In the genomic region with DNA sequence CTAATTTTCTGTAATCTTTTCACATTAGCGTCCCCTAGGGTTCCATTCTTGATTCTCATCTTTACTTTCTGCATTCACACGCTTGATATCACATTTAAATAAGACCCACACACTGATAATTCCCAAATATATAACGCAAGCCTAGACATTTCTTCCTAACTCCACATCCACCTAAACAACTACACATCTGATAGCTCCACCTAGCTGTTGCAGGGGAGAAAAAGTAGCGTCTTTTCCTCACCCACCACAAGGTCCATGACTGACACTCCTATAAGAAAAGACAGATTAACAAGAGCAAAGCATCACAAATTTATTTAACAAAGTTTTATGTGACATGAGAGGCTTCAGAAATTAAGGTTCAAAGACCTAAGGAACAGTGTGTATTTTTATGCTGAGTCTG, we compare ENCODE assay signal across 14 cellular contexts.
DNase-seq lines count a peak whose midpoint lies in the region; ATAC-seq and TF ChIP-seq lines count a peak whose summit lies in the region.
"Had no signal": no experiment of that assay in that cellular context is flagged by ENCODE, and none has a peak within 500 bp of the region (broad histone marks: within the 10 kb centered on the region; RNA-seq: fewer than 3 reads in every experiment).

No MANE protein-coding gene starts in this region.

- H3K9me2 ChIP-seq in neural cell (ENCODE audit: insufficient read depth, low read length), result no peaks in the 10 kb centered on the region

- no peaks in the 10 kb centered on the region for H3K36me3 Mint-ChIP-seq in chondrocyte (ENCODE audit: low read depth)
- no peaks in the 10 kb centered on the region for H3K36me3 Mint-ChIP-seq in activated T-cell treated with anti-CD3 and anti-CD28 coated beads, Interleukin-2, amount 50 U/mL, for 24 hours (ENCODE audit: low read depth)

- no peak for ATAC-seq in DND-41 (ENCODE audit: insufficient read depth, low read depth)
- ATAC-seq in GM18517 (IDR thresholded peaks at IDR 0.05; ENCODE audit: unreplicated experiment), result no peak
- ATAC-seq: stimulated activated naive CD8-positive, alpha-beta T cell treated with anti-CD3 and anti-CD28 coated beads, Interleukin-15, Interleukin-2, amounts not matched to agents 100 U/mL and 50 U/mL, for 24 hours had no signal

- peaks cover 8% of the 10 kb centered on the region for H3K9me3 Mint-ChIP-seq in chondrocyte (ENCODE audit: low read depth)
- peaks cover 21% of the 10 kb centered on the region for H3K9me3 Mint-ChIP-seq in activated T-cell treated with anti-CD3 and anti-CD28 coated beads, Interleukin-2, amount 50 U/mL, for 24 hours

- no peaks in the 10 kb centered on the region for H3K4me1 Mint-ChIP-seq in chondrocyte (ENCODE audit: low read depth)
- no peaks in the 10 kb centered on the region for H3K4me1 Mint-ChIP-seq in activated T-cell treated with anti-CD3 and anti-CD28 coated beads, Interleukin-2, amount 50 U/mL, for 24 hours (ENCODE audit: low read depth)

- no peak overlapping the region for H3K4me3 Mint-ChIP-seq in chondrocyte (ENCODE audit: unreplicated experiment)
- no peak overlapping the region for H3K4me3 Mint-ChIP-seq in activated T-cell treated with anti-CD3 and anti-CD28 coated beads, Interleukin-2, amount 50 U/mL, for 24 hours

- DNase-seq in DND-41 (no peak), NCI-H526 treated with DMSO at 0.1 percent for 48 hours (lab: John Stamatoyannopoulos, UW) (peak; percentile 1), chondrocyte (ENCODE audit: low spot score) (no peak), G401 (ENCODE audit: low spot score) (no peak), DMS153 treated with DMSO at 0.1 percent for 48 hours (lab: John Stamatoyannopoulos, UW; ENCODE audit: unreplicated experiment) (no peak)
- DNase-seq in activated T-cell treated with anti-CD3 and anti-CD28 coated beads, Interleukin-2, amount 50 U/mL, for 24 hours, result no peak
- DNase-seq: activated T-cell treated with anti-CD3 and anti-CD28 coated beads, Interleukin-2, amount 50 U/mL, for 1 hour; KG1; NCI-H2227 treated with DMSO at 0.1 percent for 48 hours; SHP77; stimulated activated CD4-positive, alpha-beta T cell treated with anti-CD3 and anti-CD28 coated beads, Interleukin-2, amount 100 ng/mL, for 48 hours; stimulated activated naive CD8-positive, alpha-beta T cell treated with anti-CD3 and anti-CD28 coated beads, Interleukin-15, Interleukin-2, amounts not matched to agents 100 U/mL and 50 U/mL, for 24 hours had no signal

- H3K9ac ChIP-seq in DND-41 (ENCODE audit: low read depth, low read length) (no peak overlapping the region), neural cell (ENCODE audit: low read length) (no peak overlapping the region)

- H3K9me3 ChIP-seq in DND-41 (ENCODE audit: insufficient read depth, low read length, severe bottlenecking), result no peaks in the 10 kb centered on the region
- H3K9me3 ChIP-seq in neural cell (ENCODE audit: low read length), result no peaks in the 10 kb centered on the region

- in situ Hi-C loops in G401 (cut with HindIII; ENCODE audit: low sequenced_read_pairs), result no loop called here

- TF ChIP-seq RAD21 in neural cell (conservative IDR thresholded peaks at IDR 0.05), result no peak

- TF ChIP-seq EP300 in neural cell (conservative IDR thresholded peaks at IDR 0.05; ENCODE audit: poor library complexity, severe bottlenecking), result no peak

- no peaks in the 10 kb centered on the region for H4K20me1 ChIP-seq in DND-41 (ENCODE audit: insufficient read depth, low read length)
- H4K20me1 ChIP-seq in neural cell (ENCODE audit: insufficient read depth), result no peaks in the 10 kb centered on the region

- H3K27ac Mint-ChIP-seq in chondrocyte (ENCODE audit: unreplicated experiment), result no peak overlapping the region
- no peak overlapping the region for H3K27ac Mint-ChIP-seq in activated T-cell treated with anti-CD3 and anti-CD28 coated beads, Interleukin-2, amount 50 U/mL, for 24 hours

- no peaks in the 10 kb centered on the region for H3K36me3 ChIP-seq in DND-41 (ENCODE audit: insufficient read depth, low read length)
- H3K36me3 ChIP-seq in neural cell (ENCODE audit: insufficient read depth, low read length), result no peaks in the 10 kb centered on the region

- H3K79me2 ChIP-seq in DND-41 (ENCODE audit: insufficient read depth, low read length), result no peaks in the 10 kb centered on the region
- H3K79me2 ChIP-seq in neural cell (replicated peaks; ENCODE audit: insufficient read depth, low read length), result no peaks in the 10 kb centered on the region

- H3K27me3 Mint-ChIP-seq in chondrocyte (ENCODE audit: low read depth), result no peaks in the 10 kb centered on the region
- H3K27me3 Mint-ChIP-seq in activated T-cell treated with anti-CD3 and anti-CD28 coated beads, Interleukin-2, amount 50 U/mL, for 24 hours, result no peaks in the 10 kb centered on the region

- H3K27me3 ChIP-seq in DND-41 (ENCODE audit: insufficient read depth, low read length, poor library complexity), result no peaks in the 10 kb centered on the region
- no peaks in the 10 kb centered on the region for H3K27me3 ChIP-seq in neural cell (ENCODE audit: insufficient read depth, low read depth, low read length)

- no peak overlapping the region for H3K27ac ChIP-seq in DND-41 (ENCODE audit: low read length)
- H3K27ac ChIP-seq in neural cell (ENCODE audit: low read length), result no peak overlapping the region

- H2AFZ ChIP-seq in DND-41 (ENCODE audit: low read depth, low read length) (no peak overlapping the region), neural cell (ENCODE audit: low read depth, low read length) (no peak overlapping the region)

- H3K4me2 ChIP-seq in DND-41 (ENCODE audit: insufficient read depth, low read length), result no peak overlapping the region
- H3K4me2 ChIP-seq in neural cell (ENCODE audit: low read length), result no peak overlapping the region

- H3F3A ChIP-seq in neural cell (ENCODE audit: insufficient read depth, low read length, poor library complexity, severe bottlenecking), result no peaks in the 10 kb centered on the region

- no peak overlapping the region for H3K4me3 ChIP-seq in DND-41 (ENCODE audit: low read depth in 1 of 2, low read length in 2 of 2)
- no peak overlapping the region for H3K4me3 ChIP-seq in neural cell (ENCODE audit: low read length)

- no peaks in the 10 kb centered on the region for H3K4me1 ChIP-seq in DND-41 (ENCODE audit: insufficient read depth, low read length)

- TF ChIP-seq CTCF in DND-41 (IDR thresholded peaks at IDR 0.05; ENCODE audit: borderline replicate concordance, extremely low read depth, low read length, poor library complexity, severe bottlenecking) (peak; percentile 38), chondrocyte (IDR thresholded peaks at IDR 0.05) (peak; percentile 74), neural cell (IDR thresholded peaks at IDR 0.05; ENCODE audit: poor library complexity, severe bottlenecking) (peak; percentile 34)

TF ChIP-seq in neural cell, 6 proteins besides CTCF, POLR2A, EP300 and RAD21:
- TF ChIP-seq REST (IDR thresholded peaks at IDR 0.05; ENCODE audit: borderline replicate concordance) (no peak), POLR2AphosphoS5 (IDR thresholded peaks at IDR 0.05) (no peak), TAF1 (IDR thresholded peaks at IDR 0.05; ENCODE audit: low read depth) (no peak), EZH2 (IDR thresholded peaks at IDR 0.05; ENCODE audit: borderline replicate concordance, insufficient read depth, low read length, poor library complexity, severe bottlenecking) (no peak), MXI1 (conservative IDR thresholded peaks at IDR 0.05; ENCODE audit: poor library complexity, severe bottlenecking) (no peak), SMC3 (conservative IDR thresholded peaks at IDR 0.05; ENCODE audit: poor library complexity) (no peak)
